15 cellular contexts compared by ENCODE assay signal in genomic region chr17:41518789-41519449, GRCh38. TPM values are rescaled to one million over a fixed set of nuclear protein-coding genes. Genes with fewer than 3 reads are reported as not detected.
DNase-seq lines count a peak whose midpoint lies in the region; ATAC-seq, FAIRE-seq and TF ChIP-seq lines count a peak whose summit lies in the region.
"Had no signal": no experiment of that assay in that cellular context is flagged by ENCODE, and none has a peak within 500 bp of the region (broad histone marks: within the 10 kb centered on the region; RNA-seq: fewer than 3 reads in every experiment).

KRT15 (minus strand) TSS chr17:41518890; CDS start chr17:41518827, 63 bp downstream.

- TF ChIP-seq RAD21 in A549 (conservative IDR thresholded peaks at IDR 0.05 in 1 of 2, IDR thresholded peaks at IDR 0.05 in 1 of 2): 0 out of 5 replicates have a peak, but pooled peaks of 1 of the 2 experiments have one; percentile 16

- no peak for DNase-seq in A549 (ENCODE audit: low read depth in 1 of 2, low spot score in 1 of 2)
- peak; percentile 89 for DNase-seq in M059J (ENCODE audit: low read depth)
- DNase-seq in hepatocyte (ENCODE audit: low spot score): no peak
- DNase-seq in tibial artery: no peak
- no peak for DNase-seq in tibial nerve (ENCODE audit: low spot score in 2 of 2)
- DNase-seq: activated effector memory CD4-positive, alpha-beta T cell treated with anti-CD3 and anti-CD28 coated beads, Interleukin-2, amount 50 U/mL, for 16 hours; erythroblast; lower lobe of right lung had no signal

- no peaks in the 10 kb centered on the region for H4K20me1 ChIP-seq in hepatocyte (ENCODE audit: insufficient read depth, poor library complexity, severe bottlenecking)

- TF ChIP-seq POLR2A in A549 (IDR thresholded peaks at IDR 0.05; ENCODE audit: low read length): no peak
- no peak for TF ChIP-seq POLR2A in tibial nerve (IDR thresholded peaks at IDR 0.05)

- POLR2A ChIA-PET in A549 (lab: Yijun Ruan, JAX): no interaction called here

- 76% methylated on average over 8 of the region's 8 CpGs for WGBS in A549 (ENCODE audit: missing lambda C conversion rate)
- WGBS in hepatocyte (ENCODE audit: low lambda C conversion rate, missing lambda C conversion rate): 72% methylated on average over 8 of the region's 8 CpGs
- 63 to 69% methylated on average over 8 of the region's 8 CpGs for WGBS in tibial nerve, 2 donors

- H3K36me3 ChIP-seq in hepatocyte (replicated peaks; ENCODE audit: insufficient read depth, low read depth) (no peaks in the 10 kb centered on the region), tibial artery (peaks cover 0 to 13% (median 0%) of the 10 kb centered on the region in 3 donors), tibial nerve (no peaks in the 10 kb centered on the region)

- CTCF ChIA-PET in A549 (lab: Yijun Ruan, JAX): interaction anchor here (0.6 to 20.5 kb wide), 6 partner anchors 11 to 129 kb away, joined by 3 to 163 read pairs (median 5); partner anchors contain the start of gene KRT13

- no peaks in the 10 kb centered on the region for H3K79me2 ChIP-seq in hepatocyte

- no peak for TF ChIP-seq EP300 in A549 (IDR thresholded peaks at IDR 0.05)
- no peak for TF ChIP-seq EP300 in tibial nerve (IDR thresholded peaks at IDR 0.05)

- H3K27ac ChIP-seq in A549 (peak within 1 kb of the TSS in 1 of 2 experiments; percentile 82; a peak in 3 of 6 replicates), hepatocyte (peak within 1 kb of the TSS; percentile 73), tibial artery (no peak within 1 kb of the TSS), tibial nerve (no peak within 1 kb of the TSS)
- H3K27ac ChIP-seq: C4-2B had no signal

- H3K27me3 ChIP-seq in hepatocyte (no peaks in the 10 kb centered on the region), tibial artery (peaks cover 0 to 35% of the 10 kb centered on the region in 2 donors), tibial nerve (no peaks in the 10 kb centered on the region)

- no peak for TF ChIP-seq CTCF in A549 (IDR thresholded peaks at IDR 0.05)
- no peak for TF ChIP-seq CTCF in hepatocyte (IDR thresholded peaks at IDR 0.05; ENCODE audit: poor library complexity)
- TF ChIP-seq CTCF in tibial artery (IDR thresholded peaks at IDR 0.05): no peak
- no peak for TF ChIP-seq CTCF in tibial nerve (IDR thresholded peaks at IDR 0.05)

- intact Hi-C loops in tibial artery (cut with DNase I; ENCODE audit: low total_unique reads): no loop called here

- H2AFZ ChIP-seq in hepatocyte: no peak within 1 kb of the TSS

- H3K4me1 ChIP-seq in A549 (peaks cover 29% of the 10 kb centered on the region), hepatocyte (ENCODE audit: insufficient read depth) (peaks cover 46% of the 10 kb centered on the region), tibial artery (peaks cover 0 to 14% (median 0%) of the 10 kb centered on the region in 4 donors), tibial nerve (peaks cover 0 to 16% (median 0%) of the 10 kb centered on the region in 4 donors)

- H3K9me3 ChIP-seq in A549 (no peaks in the 10 kb centered on the region), hepatocyte (ENCODE audit: low read depth) (no peaks in the 10 kb centered on the region), tibial artery (no peaks in the 10 kb centered on the region), tibial nerve (no peaks in the 10 kb centered on the region)
- H3K9me3 ChIP-seq: lower lobe of right lung had no signal

- no peak within 1 kb of the TSS for H3K4me3 ChIP-seq in A549
- H3K4me3 ChIP-seq in hepatocyte: no peak within 1 kb of the TSS
- H3K4me3 ChIP-seq in tibial artery: no peak within 1 kb of the TSS
- no peak within 1 kb of the TSS for H3K4me3 ChIP-seq in tibial nerve
- H3K4me3 ChIP-seq: lower lobe of right lung had no signal

- no peaks in the 10 kb centered on the region for H3K9me2 ChIP-seq in hepatocyte (replicated peaks; ENCODE audit: insufficient read depth)

- H3K4me2 ChIP-seq in A549: no peak within 1 kb of the TSS
- H3K4me2 ChIP-seq in hepatocyte: no peak within 1 kb of the TSS

- ATAC-seq in A549 (peak; percentile 43 to 44; a peak in 4 of 6 replicates), SK-N-SH treated with all-trans-retinoic acid at 6 μM for 48 hours (peak; percentile 32; the same call in 1 of the 3 replicates), GM21367 (IDR thresholded peaks at IDR 0.05; ENCODE audit: unreplicated experiment) (no peak), GM21360 (IDR thresholded peaks at IDR 0.05; ENCODE audit: unreplicated experiment) (no peak)
- ATAC-seq: sciatic nerve; stimulated activated memory B cell treated with anti-CD40 and anti-IgM and Interleukin-4, amounts not matched to agents 10 μg/mL and 1 μg/mL and 100 μg/mL, for 72 hours had no signal

- FAIRE-seq in A549 (lab: Jason Lieb, UNC): no peak
- FAIRE-seq: GM18507 had no signal

TF ChIP-seq in A549, 52 proteins besides CTCF, POLR2A, EP300 and RAD21 (continues in another document):
- TF ChIP-seq ZNF302 (CRISPR knock-in tag; IDR thresholded peaks at IDR 0.05): no peak
- TF ChIP-seq RNF2 (IDR thresholded peaks at IDR 0.05; ENCODE audit: borderline replicate concordance, low read depth): no peak
- TF ChIP-seq MAFK (IDR thresholded peaks at IDR 0.05; ENCODE audit: partially characterized antibody): no peak
- no peak for TF ChIP-seq RARB (CRISPR knock-in tag; IDR thresholded peaks at IDR 0.05)
- no peak for TF ChIP-seq PBX3 (IDR thresholded peaks at IDR 0.05)
- no peak for TF ChIP-seq ZFP36 (IDR thresholded peaks at IDR 0.05; ENCODE audit: borderline replicate concordance, partially characterized antibody)
- TF ChIP-seq CBX2 (IDR thresholded peaks at IDR 0.05; ENCODE audit: borderline replicate concordance, low read depth): no peak
- TF ChIP-seq HOXB13 (CRISPR knock-in tag; IDR thresholded peaks at IDR 0.05; ENCODE audit: low read depth): no peak
- no peak for TF ChIP-seq MYC (IDR thresholded peaks at IDR 0.05; ENCODE audit: borderline replicate concordance, low read length)
- TF ChIP-seq SREBF2 (IDR thresholded peaks at IDR 0.05): no peak
- no peak for TF ChIP-seq CEBPB (IDR thresholded peaks at IDR 0.05)
- TF ChIP-seq HES2 (IDR thresholded peaks at IDR 0.05): no peak
- TF ChIP-seq PHF8 (IDR thresholded peaks at IDR 0.05; ENCODE audit: borderline replicate concordance, low read depth): no peak
- no peak for TF ChIP-seq JUN (IDR thresholded peaks at IDR 0.05)

TF ChIP-seq in SK-N-SH treated with all-trans-retinoic acid at 6 μM for 48 hours, 23 proteins besides CTCF, POLR2A, EP300 and RAD21:
- TF ChIP-seq SNAI2 (CRISPR knock-in tag; IDR thresholded peaks at IDR 0.05) (no peak), ZNF70 (CRISPR knock-in tag; IDR thresholded peaks at IDR 0.05) (no peak), TOX (CRISPR knock-in tag; IDR thresholded peaks at IDR 0.05; ENCODE audit: borderline replicate concordance) (no peak), CSRNP3 (CRISPR knock-in tag; IDR thresholded peaks at IDR 0.05) (no peak)

RNA-seq across cellular contexts. Expression of gene KRT15, which starts in this region (rescaled TPM):
- polyA plus RNA-seq in A549 (2011; rRNA removed) (2.1 and 2.6 TPM in 2 replicates), A549 (2017; fragmentation: RNase III; extraction: RNeasy Plus Mini Kit Qiagen cat#74134 plus additional on column Dnase treatment) (0.54 to 1.4 TPM (median 0.62 TPM) in 3 replicates), hepatocyte (8.2 and 10.6 TPM in 2 replicates)
- polyA plus RNA-seq in A549 (2012; cell fraction: cytosol; rRNA removed): 2.3 and 3.1 TPM in 2 replicates
- 3.9 and 4.0 TPM in 2 replicates for polyA plus RNA-seq in A549 (2012; cell fraction: nucleus; rRNA removed)
- polyA minus RNA-seq in A549 (2011; rRNA and poly(A)+ RNA removed): 0.15 and 0.74 TPM in 2 replicates
- total RNA-seq in M059J (2014; rRNA removed; shearing (Covaris generic)): 6.3 and 10.2 TPM in 2 replicates
- total RNA-seq in hepatocyte (6.2 and 6.8 TPM in 2 replicates), tibial nerve (1 to 10 TPM in 1 of 4 donors, under 1 TPM in 2, not detected in 1; 0.42 to 4.2 (median 0.78) TPM)

Comparison
In these comparisons a context has a peak if more than half of its experiments do, and no peak if none do; other contexts are left out.
1. ATAC-seq: peak in A549 (2 of 2) and SK-N-SH treated with all-trans-retinoic acid at 6 μM for 48 hours (single experiment); none in GM21367 (single experiment) and GM21360 (single experiment).